Comparison of ENCODE assay signal across 1 cellular context in genomic region chr1:79325705-79326104, GRCh38.
TF ChIP-seq lines count a peak whose summit lies in the region.

No MANE protein-coding gene starts in this region.

TF ChIP-seq in IMR-90, 13 proteins besides CTCF, POLR2A, EP300 and RAD21:
- TF ChIP-seq RCOR1 (IDR thresholded peaks at IDR 0.05; ENCODE audit: insufficient replicate concordance, low read length): no peak
- no peak for TF ChIP-seq NFE2L2 (IDR thresholded peaks at IDR 0.05; ENCODE audit: low read depth, low read length)
- TF ChIP-seq CHD1 (IDR thresholded peaks at IDR 0.05; ENCODE audit: low read depth, low read length): no peak
- no peak for TF ChIP-seq ELK1 (IDR thresholded peaks at IDR 0.05; ENCODE audit: borderline replicate concordance, low read depth, low read length)
- no peak for TF ChIP-seq FOS (IDR thresholded peaks at IDR 0.05; ENCODE audit: low read depth, low read length)
- TF ChIP-seq MAFK (IDR thresholded peaks at IDR 0.05; ENCODE audit: low read depth, low read length): no peak
- TF ChIP-seq BHLHE40 (IDR thresholded peaks at IDR 0.05; ENCODE audit: low read depth, low read length): no peak
- no peak for TF ChIP-seq MXI1 (IDR thresholded peaks at IDR 0.05; ENCODE audit: borderline replicate concordance, low read depth, low read length)
- no peak for TF ChIP-seq MAZ (IDR thresholded peaks at IDR 0.05; ENCODE audit: borderline replicate concordance, low read depth, low read length)
- TF ChIP-seq CEBPB (IDR thresholded peaks at IDR 0.05; ENCODE audit: low read depth, low read length): no peak
- TF ChIP-seq SMC3 (IDR thresholded peaks at IDR 0.05; ENCODE audit: low read depth, low read length): no peak
- TF ChIP-seq USF2 (IDR thresholded peaks at IDR 0.05; ENCODE audit: low read depth, low read length): no peak
- no peak for TF ChIP-seq RFX5 (IDR thresholded peaks at IDR 0.05; ENCODE audit: low read depth, low read length)
